Comparison of ENCODE assay signal across 14 cellular contexts in the genomic region with DNA sequence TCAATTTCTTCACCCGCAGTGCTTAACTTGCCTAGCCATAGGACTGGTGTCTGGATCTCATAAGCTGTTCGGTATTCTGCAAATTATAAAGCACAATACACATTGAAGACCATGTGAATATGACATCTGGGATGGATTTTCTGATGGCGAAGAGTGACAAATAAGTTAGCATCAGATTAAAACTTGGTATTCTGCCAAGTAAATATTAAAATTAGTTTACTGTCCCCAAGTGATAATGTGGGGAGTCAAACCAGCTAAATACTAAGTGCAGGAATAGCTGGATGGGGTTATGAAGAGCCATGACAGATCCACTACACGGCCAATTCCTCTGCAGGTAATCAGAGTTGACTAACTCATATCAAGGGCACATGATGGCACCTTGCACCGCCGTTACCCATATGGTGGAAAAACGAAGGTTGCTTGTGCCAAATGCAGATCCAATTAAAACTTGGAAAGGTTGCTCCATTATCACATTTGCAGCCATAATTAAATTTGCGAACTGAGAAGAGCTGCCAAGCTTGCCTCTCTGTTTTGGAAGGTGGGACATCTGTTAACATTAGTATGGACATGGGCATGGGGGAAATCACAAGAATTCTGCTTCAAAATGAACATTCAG.
DNase-seq lines count a peak whose midpoint lies in the region; ATAC-seq and TF ChIP-seq lines count a peak whose summit lies in the region.
"Had no signal": no experiment of that assay in that cellular context is flagged by ENCODE, and none has a peak within 500 bp of the region (broad histone marks: within the 10 kb centered on the region; RNA-seq: fewer than 3 reads in every experiment).

No MANE protein-coding gene starts in this region.

- peak; percentile 39 for DNase-seq in DMS 273 treated with DMSO at 0.1 percent for 48 hours (lab: John Stamatoyannopoulos, UW)
- DNase-seq in NCI-H2171 (lab: John Stamatoyannopoulos, UW): peak; percentile 32
- peak; percentile 83 for DNase-seq in NCI-H82 treated with DMSO at 0.1 percent for 48 hours (lab: John Stamatoyannopoulos, UW; ENCODE audit: unreplicated experiment)
- peak; percentile 31 for DNase-seq in cerebellum (ENCODE audit: low spot score)
- no peak for DNase-seq in GM10266 (ENCODE audit: extremely low spot score)
- DNase-seq in activated CD4-positive, alpha-beta T cell treated with anti-CD3 and anti-CD28 coated beads, Interleukin-2, amount 50 U/mL, for 1 hour: no peak
- DNase-seq: Caco-2; CD8-positive, alpha-beta memory T cell; DMS79; GM23248 had no signal

- no peak for TF ChIP-seq CTCF in GM10266 (IDR thresholded peaks at IDR 0.05; ENCODE audit: control insufficient read depth, insufficient read depth, low read depth, missing control alignments)

- no peak for ATAC-seq in GM18867 (IDR thresholded peaks at IDR 0.05; ENCODE audit: unreplicated experiment)
- ATAC-seq: A549, HCT116, HepG2 had no signal

Comparison
In these comparisons a context has a peak if more than half of its experiments do, and no peak if none do; other contexts are left out.
1. DNase-seq: peak in DMS 273 treated with DMSO at 0.1 percent for 48 hours (single experiment), NCI-H2171 (single experiment), NCI-H82 treated with DMSO at 0.1 percent for 48 hours (single experiment) and cerebellum (single experiment); none in GM10266 (single experiment) and activated CD4-positive, alpha-beta T cell treated with anti-CD3 and anti-CD28 coated beads, Interleukin-2, amount 50 U/mL, for 1 hour (single experiment).